In the genomic region with DNA sequence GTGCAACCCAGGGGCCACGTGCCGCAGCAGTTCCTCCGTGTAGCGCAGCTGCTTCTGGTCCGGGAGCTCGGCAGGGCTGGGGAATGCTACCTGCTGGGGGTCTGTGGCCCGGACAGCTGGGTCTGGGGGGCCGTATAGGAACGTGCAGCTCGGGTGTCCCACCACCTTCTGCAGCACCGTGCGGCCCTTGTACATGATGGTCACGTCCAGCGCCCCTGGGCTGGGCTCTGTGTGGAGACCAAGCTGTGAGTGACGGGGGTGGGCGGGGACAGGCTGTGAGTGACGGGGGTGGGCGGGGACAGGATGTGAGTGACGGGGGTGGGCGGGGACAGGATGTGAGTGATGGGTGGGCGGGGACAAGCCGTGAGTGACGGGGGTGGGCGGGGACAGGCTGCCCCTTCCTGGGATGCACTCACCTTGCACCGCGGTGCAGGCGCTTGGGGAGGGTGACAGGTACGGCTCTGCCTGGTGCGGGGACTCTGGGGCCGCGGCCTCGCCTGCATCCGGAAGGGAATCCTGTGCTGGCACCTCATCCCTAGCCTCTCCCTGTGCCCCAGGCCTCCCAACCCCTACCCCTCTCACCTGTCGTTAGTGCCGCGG, we compare ENCODE assay signal across 8 cellular contexts. TPM values are rescaled to one million over a fixed set of nuclear protein-coding genes. Genes with fewer than 3 reads are reported as not detected.
A peak's percentile ranks its signal among the peaks of the same experiment; 100 is the strongest.
DNase-seq lines count a peak whose midpoint lies in the region; TF ChIP-seq lines count a peak whose summit lies in the region.

No MANE protein-coding gene starts in this region.

- peaks cover 17% of the 10 kb centered on the region for H3K79me2 ChIP-seq in mammary epithelial cell (ENCODE audit: insufficient read depth, low read length)

- H3K36me3 ChIP-seq in CD4-positive, alpha-beta memory T cell (ENCODE audit: insufficient read depth, low read length) = peaks cover 36% of the 10 kb centered on the region
- H3K36me3 ChIP-seq in WERI-Rb-1 = peaks cover 59% of the 10 kb centered on the region
- H3K36me3 ChIP-seq in mammary epithelial cell (ENCODE audit: insufficient read depth, low read length) = peaks cover 9% of the 10 kb centered on the region

- CTCF ChIA-PET in CD4-positive, alpha-beta memory T cell (lab: Charles Lee; ENCODE audit: partially characterized antibody) = interaction anchor here (0.7 to 1.3 kb wide), 2 partner anchors 83 to 152 kb away, joined by 3 to 5 read pairs; no protein-coding TSS in a partner anchor
- CTCF ChIA-PET in mammary epithelial cell (lab: Charles Lee; ENCODE audit: low non-redundant PET) = no interaction called here

- H3K4me1 Mint-ChIP-seq in CD4-positive, alpha-beta memory T cell = peaks cover 6 to 35% (median 20%) of the 10 kb centered on the region in 4 donors

- POLR2A ChIA-PET in CD4-positive, alpha-beta memory T cell (lab: Charles Lee; ENCODE audit: partially characterized antibody) = interaction anchor here (0.9 to 4.1 kb wide), 10 partner anchors 12 to 196 kb away, joined by 3 to 27 read pairs (median 5); a partner anchor contains a TSS

- peaks cover 29% of the 10 kb centered on the region for H3K4me1 ChIP-seq in CD4-positive, alpha-beta memory T cell (ENCODE audit: insufficient read depth, low read length)
- peaks cover 22% of the 10 kb centered on the region for H3K4me1 ChIP-seq in mammary epithelial cell (ENCODE audit: insufficient read depth, low read length)

- H3K9me3 Mint-ChIP-seq in CD4-positive, alpha-beta memory T cell = peaks cover 0 to 4% (median 0%) of the 10 kb centered on the region in 8 donors

- peak overlapping the region in 3 of 8 donors; percentile 29 to 77 (median 76) for H3K4me3 Mint-ChIP-seq in CD4-positive, alpha-beta memory T cell

- DNase-seq in CD4-positive, alpha-beta memory T cell = peak; percentile 71 to 90 (median 78)
- DNase-seq in LHCN-M2 (ENCODE audit: low read depth) (peak; percentile 40), WERI-Rb-1 (peak; percentile 81), mammary epithelial cell (peak; percentile 40), lower leg skin (ENCODE audit: low spot score in 2 of 2) (peak; percentile 65 to 95), NCI-H1694 treated with DMSO at 0.1 percent for 48 hours (lab: John Stamatoyannopoulos, UW) (no peak), T1000 (lab: John Stamatoyannopoulos, UW) (no peak)
- peak; percentile 74 for DNase-seq in stimulated activated CD8-positive, alpha-beta memory T cell treated with anti-CD3 and anti-CD28 coated beads, Interleukin-4, amount 100 ng/mL, for 24 hours (ENCODE audit: low read depth)

- H3K27ac Mint-ChIP-seq in CD4-positive, alpha-beta memory T cell = peak overlapping the region in 6 of 7 donors; percentile 87 to 93 (median 90)

- H3K9ac ChIP-seq in mammary epithelial cell (ENCODE audit: insufficient read depth, low read length) = no peak overlapping the region

- no peaks in the 10 kb centered on the region for H3K9me3 ChIP-seq in CD4-positive, alpha-beta memory T cell (ENCODE audit: control insufficient read depth in 1 of 2, low read length in 2 of 2)
- H3K9me3 ChIP-seq in WERI-Rb-1 (ENCODE audit: severe bottlenecking) (no peaks in the 10 kb centered on the region), mammary epithelial cell (replicated peaks; ENCODE audit: insufficient read depth, low read length) (no peaks in the 10 kb centered on the region)

- no peak for TF ChIP-seq CTCF in WERI-Rb-1 (IDR thresholded peaks at IDR 0.05; ENCODE audit: low read depth, low read length)
- no peak for TF ChIP-seq CTCF in mammary epithelial cell (conservative IDR thresholded peaks at IDR 0.05 in 1 of 2, IDR thresholded peaks at IDR 0.05 in 1 of 2; ENCODE audit: extremely low read depth in 1 of 2, insufficient read depth in 1 of 2, low read depth in 1 of 2, low read length in 2 of 2)
- no peak for TF ChIP-seq CTCF in lower leg skin (IDR thresholded peaks at IDR 0.05)

- no TSS peak for BruUV-seq in mammary epithelial cell (replicated peaks; lab: Mats Ljungman, UMichigan)

- H3K27me3 Mint-ChIP-seq in CD4-positive, alpha-beta memory T cell = no peaks in the 10 kb centered on the region

- H3K4me2 ChIP-seq in mammary epithelial cell (ENCODE audit: insufficient read depth, low read depth, low read length) = no peak overlapping the region

- dilution Hi-C loops in mammary epithelial cell (cut with HindIII; ENCODE audit: low sequenced_read_pairs) = loop anchor here (5.0 kb wide), 2 partner anchors 46 to 49 kb away; no protein-coding TSS in a partner anchor

- peaks cover 4 to 21% of the 10 kb centered on the region in 2 donors for H3K36me3 Mint-ChIP-seq in CD4-positive, alpha-beta memory T cell

- H2AFZ ChIP-seq in mammary epithelial cell (ENCODE audit: low read depth, low read length) = no peak overlapping the region

- in situ Hi-C loops in mammary epithelial cell (cut with MboI; ENCODE audit: low sequenced_read_pairs in 2 of 2) = no loop called here

- TF ChIP-seq POLR2A in lower leg skin (IDR thresholded peaks at IDR 0.05) = no peak

- no peaks in the 10 kb centered on the region for H3K27me3 ChIP-seq in CD4-positive, alpha-beta memory T cell (ENCODE audit: insufficient read depth, low read length)
- H3K27me3 ChIP-seq in WERI-Rb-1 (ENCODE audit: insufficient read depth, low read depth, severe bottlenecking) = no peaks in the 10 kb centered on the region
- H3K27me3 ChIP-seq in mammary epithelial cell (ENCODE audit: insufficient read depth, low read length) = no peaks in the 10 kb centered on the region

- intact Hi-C loops in CD4-positive, alpha-beta memory T cell (cut with micrococcal nuclease) = loop anchor here (2.0 kb wide), 2 partner anchors 53 to 109 kb away; a partner anchor contains a TSS
- intact Hi-C loops in mammary epithelial cell (cut with micrococcal nuclease) (no loop called here), lower leg skin (cut with DNase I; ENCODE audit: low total_unique reads) (no loop called here)

- peak overlapping the region; percentile 96 for H3K27ac ChIP-seq in CD4-positive, alpha-beta memory T cell (ENCODE audit: low read depth, low read length)
- H3K27ac ChIP-seq in WERI-Rb-1 (peak overlapping the region; percentile 75), mammary epithelial cell (ENCODE audit: insufficient read depth, low read depth, low read length) (no peak overlapping the region)

- H4K20me1 ChIP-seq in mammary epithelial cell (ENCODE audit: insufficient read depth, low read length) = no peaks in the 10 kb centered on the region

- WGBS in mammary epithelial cell (ENCODE audit: low coverage, missing lambda C conversion rate) = 76% methylated on average over 9 of the region's 36 CpGs
- 43 to 56% methylated on average over 13 to 29 of the region's 36 CpGs for WGBS in lower leg skin, 2 donors

- no peak overlapping the region for H3K4me3 ChIP-seq in CD4-positive, alpha-beta memory T cell (ENCODE audit: low read length in 2 of 2)
- H3K4me3 ChIP-seq in WERI-Rb-1 (ENCODE audit: low read depth, low read length) (no peak overlapping the region), mammary epithelial cell (replicated peaks in 1 of 3; ENCODE audit: insufficient read depth in 1 of 3, low read depth in 2 of 3, low read length in 3 of 3) (no peak overlapping the region), lower leg skin (ENCODE audit: low read depth, poor library complexity, severe bottlenecking) (no peak overlapping the region)

RNA-seq across cellular contexts. Expression of a gene that starts 2.3 kb away (rescaled TPM):
- 10 to 100 TPM; 67.6 to 76.6 TPM for total RNA-seq in CD4-positive, alpha-beta memory T cell
- polyA plus RNA-seq in CD4-positive, alpha-beta memory T cell = 10 to 100 TPM; 20.8 to 37.4 TPM
- total RNA-seq in LHCN-M2 (2014; rRNA removed) (10.7 and 12.5 TPM in 2 replicates), mammary epithelial cell (1 to 10 TPM; 1.0 to 4.4 TPM), lower leg skin (10 to 100 TPM; 33.7 to 40.9 (median 36.6) TPM)
- 7.8 TPM for polyA plus RNA-seq in LHCN-M2 (2012)
- 1.4 TPM for polyA plus RNA-seq in mammary epithelial cell
- polyA minus RNA-seq in mammary epithelial cell = not detected

RNA-seq across cellular contexts. Expression of a gene that starts 11.3 kb away (rescaled TPM):
- total RNA-seq in CD4-positive, alpha-beta memory T cell = not detected
- polyA plus RNA-seq in CD4-positive, alpha-beta memory T cell = not detected
- total RNA-seq in LHCN-M2 (2014; rRNA removed) (not detected in 2 replicates), mammary epithelial cell (not detected), lower leg skin (not detected)
- 0.02 TPM for polyA plus RNA-seq in LHCN-M2 (2012)
- polyA plus RNA-seq in mammary epithelial cell = not detected
- not detected for polyA minus RNA-seq in mammary epithelial cell

RNA-seq across cellular contexts. Expression of a gene that starts 13.5 kb away (rescaled TPM):
- total RNA-seq in CD4-positive, alpha-beta memory T cell = not detected
- polyA plus RNA-seq in CD4-positive, alpha-beta memory T cell = not detected
- total RNA-seq in LHCN-M2 (2014; rRNA removed) (not detected in 2 replicates), mammary epithelial cell (not detected), lower leg skin (not detected)
- not detected for polyA plus RNA-seq in LHCN-M2 (2012)
- polyA plus RNA-seq in mammary epithelial cell = not detected
- not detected for polyA minus RNA-seq in mammary epithelial cell

RNA-seq across cellular contexts. Expression of a gene that starts 23.6 kb away (rescaled TPM):
- total RNA-seq in CD4-positive, alpha-beta memory T cell = 1 to 10 TPM in 1 of 2 experiments, under 1 TPM in 1; 0.64 to 1.0 TPM
- polyA plus RNA-seq in CD4-positive, alpha-beta memory T cell = not detected
- total RNA-seq in LHCN-M2 (2014; rRNA removed) (not detected in 2 replicates), mammary epithelial cell (1 to 10 TPM in 1 of 2 donors, not detected in 1; 1.3 TPM), lower leg skin (1 to 10 TPM in 1 of 4 donors, under 1 TPM in 1, not detected in 2; 0.23 to 2.0 TPM)
- 0.16 TPM for polyA plus RNA-seq in LHCN-M2 (2012)
- not detected for polyA plus RNA-seq in mammary epithelial cell
- not detected for polyA minus RNA-seq in mammary epithelial cell

RNA-seq across cellular contexts. Expression of a gene that starts 37.2 kb away (rescaled TPM):
- total RNA-seq in CD4-positive, alpha-beta memory T cell = 10 to 100 TPM; 49.2 to 54.5 TPM
- polyA plus RNA-seq in CD4-positive, alpha-beta memory T cell = 10 to 100 TPM in 1 of 2 donors, under 1 TPM in 1; 0.93 to 17.0 TPM
- total RNA-seq in LHCN-M2 (2014; rRNA removed) = 35.6 and 36.2 TPM in 2 replicates
- polyA plus RNA-seq in LHCN-M2 (2012) = 16.2 TPM
- total RNA-seq in mammary epithelial cell = 10 to 100 TPM; 20.8 to 41.4 TPM
- 15.6 TPM for polyA plus RNA-seq in mammary epithelial cell
- 18.6 TPM for polyA minus RNA-seq in mammary epithelial cell
- 10 to 100 TPM; 30.0 to 55.2 (median 31.5) TPM for total RNA-seq in lower leg skin

Comparison
In these comparisons a context has a peak if more than half of its experiments do, and no peak if none do; other contexts are left out.
1. DNase-seq: peak in CD4-positive, alpha-beta memory T cell (5 of 5), LHCN-M2 (single experiment), WERI-Rb-1 (single experiment), mammary epithelial cell (single experiment), lower leg skin (2 of 2) and stimulated activated CD8-positive, alpha-beta memory T cell treated with anti-CD3 and anti-CD28 coated beads, Interleukin-4, amount 100 ng/mL, for 24 hours (single experiment); none in NCI-H1694 treated with DMSO at 0.1 percent for 48 hours (single experiment) and T1000 (single experiment).